In genomic region chr20:40787922-40788321, GRCh38 we compare ENCODE assay signal across 9 cellular contexts.
"Had no signal": no experiment of that assay in that cellular context is flagged by ENCODE, and none has a peak within 500 bp of the region (broad histone marks: within the 10 kb centered on the region; RNA-seq: fewer than 3 reads in every experiment).

No MANE protein-coding gene starts in this region.

- H3K4me3 Mint-ChIP-seq: GM23338, H9 had no signal

- DNase-seq: HCEC 1CT, IMR-90, KG1 had no signal

- H3K4me1 Mint-ChIP-seq: GM23338, H9 had no signal

- H3K4me3 ChIP-seq: GM23338, K562 had no signal

- FAIRE-seq: H1, H54, K562 had no signal

- H3K9me3 Mint-ChIP-seq: GM23338, H9 had no signal

- H3K27ac ChIP-seq: HL-60 had no signal

- H3K27ac Mint-ChIP-seq: GM23338, H9 had no signal

- ATAC-seq: GM23338, K562 had no signal
